7 cellular contexts compared by ENCODE assay signal in the genomic region with DNA sequence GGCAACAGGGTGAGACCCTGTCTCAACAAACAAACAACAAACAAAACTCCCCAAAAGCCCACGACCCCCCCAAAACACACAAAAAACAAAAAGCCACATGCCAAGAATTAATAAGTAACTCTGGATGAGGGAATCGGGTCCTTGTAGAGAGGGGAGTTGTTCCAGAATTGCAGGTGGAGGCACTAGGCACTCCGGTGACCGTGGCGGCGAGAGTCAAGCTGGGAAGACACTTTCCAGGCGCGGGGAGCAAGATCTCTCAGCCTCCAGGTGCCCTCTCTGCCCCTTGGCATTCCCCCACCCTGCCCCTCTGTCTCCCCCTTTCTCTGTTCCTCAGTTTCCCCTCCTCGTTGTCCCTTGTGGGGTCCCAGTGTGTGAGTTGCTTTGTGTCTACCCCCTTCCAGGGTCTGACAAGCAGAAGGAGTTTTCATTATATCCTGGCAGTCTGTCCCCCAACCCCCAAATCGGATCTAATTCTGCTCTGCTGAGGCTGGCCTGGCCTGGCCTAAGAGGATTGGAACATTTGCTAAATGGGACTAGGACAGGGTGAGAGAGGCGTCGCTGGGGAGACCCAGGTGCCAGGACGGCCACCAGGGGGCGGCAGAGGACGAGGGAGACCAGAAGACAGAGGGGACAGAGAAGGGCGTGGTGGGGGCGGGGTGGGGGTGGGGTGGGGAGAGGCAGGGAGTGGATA.
DNase-seq lines count a peak whose midpoint lies in the region; ATAC-seq and TF ChIP-seq lines count a peak whose summit lies in the region.

No MANE protein-coding gene starts in this region.

- H3K4me3 ChIP-seq in WERI-Rb-1 (ENCODE audit: low read depth, low read length) (peak overlapping the region; percentile 45), brain microvascular endothelial cell (ENCODE audit: low read depth, low read length) (no peak overlapping the region)

- H3K36me3 ChIP-seq in WERI-Rb-1 (no peaks in the 10 kb centered on the region), brain microvascular endothelial cell (replicated peaks) (no peaks in the 10 kb centered on the region)

- DNase-seq in NCI-H1092 treated with DMSO at 0.1 percent for 48 hours (lab: John Stamatoyannopoulos, UW) (peak; percentile 25), WERI-Rb-1 (peak; percentile 99), brain microvascular endothelial cell (peak; percentile 23), islet precursor cell (peak; percentile 92)
- DNase-seq in stimulated activated CD4-positive, alpha-beta T cell treated with anti-CD3 and anti-CD28 coated beads, Interleukin-2, amount 100 ng/mL, for 4 hours (ENCODE audit: low read depth), result peak; percentile 63

- peaks cover 1% of the 10 kb centered on the region for H3K9me3 ChIP-seq in WERI-Rb-1 (ENCODE audit: severe bottlenecking)

- no peak for ATAC-seq in GM19351 (IDR thresholded peaks at IDR 0.05; ENCODE audit: unreplicated experiment)

- peak; percentile 73 for TF ChIP-seq CTCF in GM12874 (IDR thresholded peaks at IDR 0.05; ENCODE audit: insufficient read depth, low read depth, low read length)
- peak; percentile 65 for TF ChIP-seq CTCF in WERI-Rb-1 (IDR thresholded peaks at IDR 0.05; ENCODE audit: low read depth, low read length)
- TF ChIP-seq CTCF in brain microvascular endothelial cell (IDR thresholded peaks at IDR 0.05; ENCODE audit: low read depth, low read length, missing control alignments), result peak; percentile 79

- H3K27me3 ChIP-seq in WERI-Rb-1 (ENCODE audit: insufficient read depth, low read depth, severe bottlenecking) (no peaks in the 10 kb centered on the region), brain microvascular endothelial cell (replicated peaks) (no peaks in the 10 kb centered on the region)

- peak overlapping the region; percentile 94 for H3K27ac ChIP-seq in WERI-Rb-1
- H3K27ac ChIP-seq in brain microvascular endothelial cell, result no peak overlapping the region

- in situ Hi-C loops in brain microvascular endothelial cell (cut with HindIII; ENCODE audit: low pct_ligation_motif_present, low sequenced_read_pairs), result no loop called here

Comparison
In these comparisons a context has a peak if more than half of its experiments do, and no peak if none do; other contexts are left out.
1. DNase-seq: peak in every context shown above with its lines; median percentile 99 in WERI-Rb-1; 92 in islet precursor cell; 63 in stimulated activated CD4-positive, alpha-beta T cell treated with anti-CD3 and anti-CD28 coated beads, Interleukin-2, amount 100 ng/mL, for 4 hours; 25 in NCI-H1092 treated with DMSO at 0.1 percent for 48 hours; 23 in brain microvascular endothelial cell.